In the genomic region with DNA sequence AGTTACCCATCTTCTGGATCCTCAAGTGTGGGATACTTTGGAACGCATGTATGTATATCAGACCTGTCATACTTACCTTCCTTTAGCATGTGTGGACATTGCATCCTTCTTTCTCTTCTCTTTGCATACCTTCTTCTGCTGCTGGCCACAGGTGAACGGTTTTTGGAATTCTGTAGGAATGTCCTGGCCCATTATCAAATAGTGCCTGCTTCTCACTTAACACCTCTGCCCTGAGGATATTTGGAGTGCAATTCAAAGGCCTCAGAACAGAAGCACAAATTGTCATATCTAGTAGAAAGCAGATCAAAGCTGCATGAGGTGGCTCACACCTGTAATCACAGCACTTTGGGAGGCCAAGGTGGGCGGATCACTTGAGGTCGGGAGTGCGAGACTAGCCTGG, we compare ENCODE assay signal across 26 cellular contexts. TPM values are rescaled to one million over a fixed set of nuclear protein-coding genes. Genes with fewer than 3 reads are reported as not detected.
"Had no signal": no experiment of that assay in that cellular context is flagged by ENCODE, and none has a peak within 500 bp of the region (broad histone marks: within the 10 kb centered on the region; RNA-seq: fewer than 3 reads in every experiment).

No MANE protein-coding gene starts in this region.

- H3K27me3 Mint-ChIP-seq: type B pancreatic cell had no signal

- H3K9me3 Mint-ChIP-seq: immature natural killer cell; natural killer cell treated with Interleukin-12 subunit alpha and Interleukin-12 subunit beta and Interleukin-15 and Interleukin-18, amount 100 ng/mL, for 72 hours; stimulated activated naive B cell treated with anti-CD40 and anti-IgM and Interleukin-4, amounts not matched to agents 10 μg/mL and 1 μg/mL and 100 μg/mL, for 72 hours had no signal

- H3K36me3 ChIP-seq: left ventricle myocardium inferior, ovary, stomach, thyroid gland, uterus had no signal

- H3K27ac Mint-ChIP-seq: immature natural killer cell; naive thymus-derived CD4-positive, alpha-beta T cell; natural killer cell treated with Interleukin-12 subunit alpha and Interleukin-12 subunit beta and Interleukin-15 and Interleukin-18, amount 100 ng/mL, for 72 hours; progenitor cell of endocrine pancreas; stimulated activated naive B cell treated with anti-CD40 and anti-IgM and Interleukin-4, amounts not matched to agents 10 μg/mL and 1 μg/mL and 100 μg/mL, for 72 hours; type B pancreatic cell had no signal

- H3K4me1 Mint-ChIP-seq: immature natural killer cell; stimulated activated naive B cell treated with anti-CD40 and anti-IgM and Interleukin-4, amounts not matched to agents 10 μg/mL and 1 μg/mL and 100 μg/mL, for 72 hours had no signal

- DNase-seq: hypothalamus; immature natural killer cell; kidney; left ventricle myocardium inferior; midbrain; mucosa of descending colon; naive thymus-derived CD4-positive, alpha-beta T cell; ovary; retina; right cardiac atrium; stimulated activated CD4-positive, alpha-beta T cell treated with anti-CD3 and anti-CD28 coated beads, Interleukin-12 subunit alpha, Interleukin-12 subunit beta, amount 100 ng/mL, for 4 hours; stimulated activated CD4-positive, alpha-beta T cell treated with anti-CD3 and anti-CD28 coated beads, Interleukin-15, amount 100 ng/mL, for 24 hours; stimulated activated CD4-positive, alpha-beta T cell treated with anti-CD3 and anti-CD28 coated beads, Interleukin-2, amount 100 ng/mL, for 24 hours; stimulated activated CD4-positive, alpha-beta T cell treated with anti-CD3 and anti-CD28 coated beads, Interleukin-4, amount 100 ng/mL, for 1 hour; stimulated activated naive B cell treated with anti-CD40 and anti-IgM and Interleukin-4, amounts not matched to agents 10 μg/mL and 1 μg/mL and 100 μg/mL, for 72 hours; stimulated activated naive CD8-positive, alpha-beta T cell treated with anti-CD3 and anti-CD28 coated beads, Interleukin-15, Interleukin-2, amounts not matched to agents 100 U/mL and 50 U/mL, for 24 hours; stomach; testis; thyroid gland; uterus had no signal

- H3K4me1 ChIP-seq: uterus had no signal

- H3K36me3 Mint-ChIP-seq: immature natural killer cell; naive thymus-derived CD4-positive, alpha-beta T cell; natural killer cell treated with Interleukin-12 subunit alpha and Interleukin-12 subunit beta and Interleukin-15 and Interleukin-18, amount 100 ng/mL, for 72 hours; stimulated activated naive B cell treated with anti-CD40 and anti-IgM and Interleukin-4, amounts not matched to agents 10 μg/mL and 1 μg/mL and 100 μg/mL, for 72 hours; type B pancreatic cell had no signal

- H3K27ac ChIP-seq: left ventricle myocardium inferior, ovary, stomach, testis, uterus had no signal

- H3K9me3 ChIP-seq: left ventricle myocardium inferior, mucosa of descending colon, ovary, stomach, testis, thyroid gland, uterus had no signal

- H3K4me3 Mint-ChIP-seq: immature natural killer cell; naive thymus-derived CD4-positive, alpha-beta T cell; natural killer cell treated with Interleukin-12 subunit alpha and Interleukin-12 subunit beta and Interleukin-15 and Interleukin-18, amount 100 ng/mL, for 72 hours; stimulated activated naive B cell treated with anti-CD40 and anti-IgM and Interleukin-4, amounts not matched to agents 10 μg/mL and 1 μg/mL and 100 μg/mL, for 72 hours; type B pancreatic cell had no signal

- H3K4me3 ChIP-seq: left ventricle myocardium inferior, lung, mucosa of descending colon, ovary, skin epidermis, stomach, testis, thyroid gland, uterus had no signal

- FAIRE-seq: islet of Langerhans, kidney had no signal

- H3K27me3 ChIP-seq: ovary, stomach, testis, thyroid gland, uterus had no signal

RNA-seq across cellular contexts. Expression of a gene that starts 56.5 kb away (rescaled TPM):
- total RNA-seq: natural killer cell treated with Interleukin-12 subunit alpha and Interleukin-12 subunit beta and Interleukin-15 and Interleukin-18, amount 100 ng/mL, for 72 hours had no signal
- polyA plus RNA-seq: immature natural killer cell had no signal
